Comparison of ENCODE assay signal across 9 cellular contexts in genomic region chr1:26827663-26828062, GRCh38. TPM values are rescaled to one million over a fixed set of nuclear protein-coding genes. Genes with fewer than 3 reads are reported as not detected.
DNase-seq lines count a peak whose midpoint lies in the region; FAIRE-seq and TF ChIP-seq lines count a peak whose summit lies in the region.
"Had no signal": no experiment of that assay in that cellular context is flagged by ENCODE, and none has a peak within 500 bp of the region (broad histone marks: within the 10 kb centered on the region; RNA-seq: fewer than 3 reads in every experiment).

No MANE protein-coding gene starts in this region.

- DNase-seq in T-helper 2 cell treated with Interferon-gamma antibody and Interleukin-4, amounts not matched to agents 5 μg/mL and 100 μg/mL, for 36 hours (ENCODE audit: low spot score) = no peak
- DNase-seq in T-helper 2 cell = no peak
- DNase-seq in astrocyte of the cerebellum (ENCODE audit: low read depth) = no peak
- peak; percentile 83 for DNase-seq in left kidney (ENCODE audit: low read depth, low spot score)
- no peak for DNase-seq in small intestine
- DNase-seq in NCI-H1436 treated with DMSO at 0.1 percent for 48 hours (lab: John Stamatoyannopoulos, UW) = no peak
- DNase-seq in activated effector memory CD4-positive, alpha-beta T cell treated with anti-CD3 and anti-CD28 coated beads, Interleukin-2, amount 50 U/mL, for 16 hours = no peak
- DNase-seq: NCI-H1694 had no signal

- 77% methylated on average over 11 of the region's 11 CpGs for WGBS in thymus
- 42 to 54% (median 49%) methylated on average over 11 of the region's 11 CpGs for WGBS in small intestine, 3 donors

- H3K27me3 Mint-ChIP-seq in T-helper 2 cell treated with Interferon-gamma antibody and Interleukin-4, amounts not matched to agents 5 μg/mL and 100 μg/mL, for 36 hours (ENCODE audit: low read depth) = no peaks in the 10 kb centered on the region

- no peaks in the 10 kb centered on the region for H3K9me3 Mint-ChIP-seq in T-helper 2 cell treated with Interferon-gamma antibody and Interleukin-4, amounts not matched to agents 5 μg/mL and 100 μg/mL, for 36 hours

- H3K27ac Mint-ChIP-seq in T-helper 2 cell treated with Interferon-gamma antibody and Interleukin-4, amounts not matched to agents 5 μg/mL and 100 μg/mL, for 36 hours = peak overlapping the region; percentile 91

- peak overlapping the region; percentile 56 for H3K4me3 ChIP-seq in astrocyte of the cerebellum (ENCODE audit: low read depth, low read length)
- H3K4me3 ChIP-seq in thymus (ENCODE audit: low read length) = peak overlapping the region; percentile 84
- H3K4me3 ChIP-seq in small intestine (ENCODE audit: low read depth in 1 of 2, low read length in 2 of 2) = peak overlapping the region in 1 of 2 donors; percentile 83

- H3K36me3 ChIP-seq in thymus (ENCODE audit: control insufficient read depth, insufficient read depth) = no peaks in the 10 kb centered on the region
- peaks cover 2% of the 10 kb centered on the region in 2 donors for H3K36me3 ChIP-seq in small intestine (ENCODE audit: control insufficient read depth in 2 of 2, insufficient read depth in 2 of 2, low read length in 2 of 2)

- no peak for TF ChIP-seq CTCF in astrocyte of the cerebellum (IDR thresholded peaks at IDR 0.05; ENCODE audit: low read depth, low read length, missing control alignments)

- no peak overlapping the region for H3K27ac ChIP-seq in thymus (ENCODE audit: low read depth)
- H3K27ac ChIP-seq in small intestine (ENCODE audit: low read depth in 1 of 2, low read length in 1 of 2) = peak overlapping the region in 1 of 2 donors; percentile 39

- H3K27me3 ChIP-seq in thymus (ENCODE audit: control insufficient read depth, insufficient read depth) (no peaks in the 10 kb centered on the region), small intestine (ENCODE audit: control insufficient read depth in 2 of 2, insufficient read depth in 2 of 2, low read length in 2 of 2) (no peaks in the 10 kb centered on the region)

- peaks cover 49% of the 10 kb centered on the region for H3K4me1 Mint-ChIP-seq in T-helper 2 cell treated with Interferon-gamma antibody and Interleukin-4, amounts not matched to agents 5 μg/mL and 100 μg/mL, for 36 hours (ENCODE audit: low read depth)

- peak overlapping the region; percentile 97 for H3K4me3 Mint-ChIP-seq in T-helper 2 cell treated with Interferon-gamma antibody and Interleukin-4, amounts not matched to agents 5 μg/mL and 100 μg/mL, for 36 hours

- peaks cover 33% of the 10 kb centered on the region for H3K36me3 Mint-ChIP-seq in T-helper 2 cell treated with Interferon-gamma antibody and Interleukin-4, amounts not matched to agents 5 μg/mL and 100 μg/mL, for 36 hours (ENCODE audit: low read depth)

- FAIRE-seq in small intestine (lab: Jason Lieb, UNC) = no peak

- H3K4me1 ChIP-seq in thymus (ENCODE audit: control insufficient read depth, insufficient read depth, low read length) = peaks cover 12% of the 10 kb centered on the region
- peaks cover 5 to 11% of the 10 kb centered on the region in 2 donors for H3K4me1 ChIP-seq in small intestine (ENCODE audit: control insufficient read depth in 2 of 2, insufficient read depth in 1 of 2, low read depth in 1 of 2, low read length in 1 of 2)

- H3K9me3 ChIP-seq in thymus (ENCODE audit: control insufficient read depth) (no peaks in the 10 kb centered on the region), small intestine (ENCODE audit: control insufficient read depth, low read depth) (no peaks in the 10 kb centered on the region)

- in situ Hi-C loops in astrocyte of the cerebellum (cut with HindIII; ENCODE audit: low sequenced_read_pairs) = no loop called here

RNA-seq across cellular contexts. Expression of gene ZDHHC18, which starts 1.2 kb away (rescaled TPM):
- polyA plus RNA-seq in thymus (9.1 TPM), small intestine (10 to 100 TPM in 1 of 3 donors, 1 to 10 TPM in 2; 7.2 to 10.5 (median 7.8) TPM)

RNA-seq across cellular contexts. Expression of gene SFN, which starts 35.3 kb away (rescaled TPM):
- polyA plus RNA-seq in thymus (191 TPM), small intestine (100 to 1,000 TPM in 2 of 3 donors, 10 to 100 TPM in 1; 67.8 to 137 (median 128) TPM)

RNA-seq across cellular contexts. Expression of gene PIGV, which starts 39.9 kb away (rescaled TPM):
- polyA plus RNA-seq in thymus = 10.6 TPM
- 10 to 100 TPM in 1 of 3 donors, 1 to 10 TPM in 2; 3.4 to 12.9 (median 4.1) TPM for polyA plus RNA-seq in small intestine
